ENCODE assay signal across 1 cellular context in genomic region chr1:155241069-155241679, GRCh38.
TF ChIP-seq lines count a peak whose summit lies in the region.

No MANE protein-coding gene starts in this region.

TF ChIP-seq in HepG2, 621 proteins besides CTCF, POLR2A, EP300 and RAD21 (continued from another document and continues in another):
- TF ChIP-seq WIZ (CRISPR knock-in tag; IDR thresholded peaks at IDR 0.05) = no peak
- TF ChIP-seq SMAD1 (CRISPR knock-in tag; IDR thresholded peaks at IDR 0.05; ENCODE audit: borderline replicate concordance, low read depth) = no peak
- no peak for TF ChIP-seq THYN1 (CRISPR knock-in tag; IDR thresholded peaks at IDR 0.05; ENCODE audit: borderline replicate concordance, low read depth)
- no peak for TF ChIP-seq ZBTB3 (CRISPR knock-in tag; IDR thresholded peaks at IDR 0.05; ENCODE audit: borderline replicate concordance, low read depth)
- TF ChIP-seq HOXA9 (CRISPR knock-in tag; IDR thresholded peaks at IDR 0.05; ENCODE audit: borderline replicate concordance) = no peak
- peak; percentile 51; the same call in 1 of the 2 replicates for TF ChIP-seq SPEN (CRISPR knock-in tag; IDR thresholded peaks at IDR 0.05; ENCODE audit: low read depth)
- no peak for TF ChIP-seq FOXP4 (CRISPR knock-in tag; IDR thresholded peaks at IDR 0.05)
- no peak for TF ChIP-seq ZNF530 (CRISPR knock-in tag; IDR thresholded peaks at IDR 0.05; ENCODE audit: low read depth)
- TF ChIP-seq CREB1 (IDR thresholded peaks at IDR 0.05) = peak; percentile 73
- TF ChIP-seq CREB1 (CRISPR knock-in tag; IDR thresholded peaks at IDR 0.05) = peak; percentile 77
- TF ChIP-seq, protein P1, sequence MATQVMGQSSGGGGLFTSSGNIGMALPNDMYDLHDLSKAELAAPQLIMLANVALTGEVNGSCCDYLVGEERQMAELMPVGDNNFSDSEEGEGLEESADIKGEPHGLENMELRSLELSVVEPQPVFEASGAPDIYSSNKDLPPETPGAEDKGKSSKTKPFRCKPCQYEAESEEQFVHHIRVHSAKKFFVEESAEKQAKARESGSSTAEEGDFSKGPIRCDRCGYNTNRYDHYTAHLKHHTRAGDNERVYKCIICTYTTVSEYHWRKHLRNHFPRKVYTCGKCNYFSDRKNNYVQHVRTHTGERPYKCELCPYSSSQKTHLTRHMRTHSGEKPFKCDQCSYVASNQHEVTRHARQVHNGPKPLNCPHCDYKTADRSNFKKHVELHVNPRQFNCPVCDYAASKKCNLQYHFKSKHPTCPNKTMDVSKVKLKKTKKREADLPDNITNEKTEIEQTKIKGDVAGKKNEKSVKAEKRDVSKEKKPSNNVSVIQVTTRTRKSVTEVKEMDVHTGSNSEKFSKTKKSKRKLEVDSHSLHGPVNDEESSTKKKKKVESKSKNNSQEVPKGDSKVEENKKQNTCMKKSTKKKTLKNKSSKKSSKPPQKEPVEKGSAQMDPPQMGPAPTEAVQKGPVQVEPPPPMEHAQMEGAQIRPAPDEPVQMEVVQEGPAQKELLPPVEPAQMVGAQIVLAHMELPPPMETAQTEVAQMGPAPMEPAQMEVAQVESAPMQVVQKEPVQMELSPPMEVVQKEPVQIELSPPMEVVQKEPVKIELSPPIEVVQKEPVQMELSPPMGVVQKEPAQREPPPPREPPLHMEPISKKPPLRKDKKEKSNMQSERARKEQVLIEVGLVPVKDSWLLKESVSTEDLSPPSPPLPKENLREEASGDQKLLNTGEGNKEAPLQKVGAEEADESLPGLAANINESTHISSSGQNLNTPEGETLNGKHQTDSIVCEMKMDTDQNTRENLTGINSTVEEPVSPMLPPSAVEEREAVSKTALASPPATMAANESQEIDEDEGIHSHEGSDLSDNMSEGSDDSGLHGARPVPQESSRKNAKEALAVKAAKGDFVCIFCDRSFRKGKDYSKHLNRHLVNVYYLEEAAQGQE (IDR thresholded peaks at IDR 0.05; ENCODE audit: borderline replicate concordance in 1 of 2, low read depth in 1 of 2, low read length in 2 of 2) = no peak
- TF ChIP-seq ZZZ3 (CRISPR knock-in tag; IDR thresholded peaks at IDR 0.05; ENCODE audit: borderline replicate concordance) = no peak; the same call in 1 of the 2 replicates
- TF ChIP-seq NR1H2 (CRISPR knock-in tag; IDR thresholded peaks at IDR 0.05; ENCODE audit: borderline replicate concordance, low read depth) = no peak
- no peak for TF ChIP-seq ZNF639 (CRISPR knock-in tag; conservative IDR thresholded peaks at IDR 0.05)
- TF ChIP-seq NCOA2 (CRISPR knock-in tag; IDR thresholded peaks at IDR 0.05) = 0 out of 2 replicates have a peak, but pooled peaks have one; percentile 14
- no peak for TF ChIP-seq ZNF572 (CRISPR knock-in tag; IDR thresholded peaks at IDR 0.05)
- TF ChIP-seq U2AF2 (IDR thresholded peaks at IDR 0.05; ENCODE audit: low read depth, low read length) = no peak
- TF ChIP-seq ZNF143 (CRISPR knock-in tag; IDR thresholded peaks at IDR 0.05) = peak; percentile 68; the same call in 1 of the 2 replicates
- TF ChIP-seq TCF12 (IDR thresholded peaks at IDR 0.05) = no peak
- no peak for TF ChIP-seq TCF12 (CRISPR knock-in tag; IDR thresholded peaks at IDR 0.05)
- peak; percentile 88; the same call in 1 of the 2 replicates for TF ChIP-seq ETV5 (CRISPR knock-in tag; IDR thresholded peaks at IDR 0.05; ENCODE audit: borderline replicate concordance)
- TF ChIP-seq, protein P2, sequence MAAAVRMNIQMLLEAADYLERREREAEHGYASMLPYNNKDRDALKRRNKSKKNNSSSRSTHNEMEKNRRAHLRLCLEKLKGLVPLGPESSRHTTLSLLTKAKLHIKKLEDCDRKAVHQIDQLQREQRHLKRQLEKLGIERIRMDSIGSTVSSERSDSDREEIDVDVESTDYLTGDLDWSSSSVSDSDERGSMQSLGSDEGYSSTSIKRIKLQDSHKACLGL (CRISPR knock-in tag; IDR thresholded peaks at IDR 0.05) = no peak
- TF ChIP-seq, protein P3, sequence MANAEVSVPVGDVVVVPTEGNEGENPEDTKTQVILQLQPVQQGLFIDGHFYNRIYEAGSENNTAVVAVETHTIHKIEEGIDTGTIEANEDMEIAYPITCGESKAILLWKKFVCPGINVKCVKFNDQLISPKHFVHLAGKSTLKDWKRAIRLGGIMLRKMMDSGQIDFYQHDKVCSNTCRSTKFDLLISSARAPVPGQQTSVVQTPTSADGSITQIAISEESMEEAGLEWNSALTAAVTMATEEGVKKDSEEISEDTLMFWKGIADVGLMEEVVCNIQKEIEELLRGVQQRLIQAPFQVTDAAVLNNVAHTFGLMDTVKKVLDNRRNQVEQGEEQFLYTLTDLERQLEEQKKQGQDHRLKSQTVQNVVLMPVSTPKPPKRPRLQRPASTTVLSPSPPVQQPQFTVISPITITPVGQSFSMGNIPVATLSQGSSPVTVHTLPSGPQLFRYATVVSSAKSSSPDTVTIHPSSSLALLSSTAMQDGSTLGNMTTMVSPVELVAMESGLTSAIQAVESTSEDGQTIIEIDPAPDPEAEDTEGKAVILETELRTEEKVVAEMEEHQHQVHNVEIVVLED (CRISPR knock-in tag; IDR thresholded peaks at IDR 0.05; ENCODE audit: borderline replicate concordance) = peak; percentile 51; the same call in 1 of the 2 replicates
- TF ChIP-seq NR2F6 (IDR thresholded peaks at IDR 0.05) = no peak
- TF ChIP-seq NR2F6 (CRISPR knock-in tag; IDR thresholded peaks at IDR 0.05) = no peak
- TF ChIP-seq ETS1 (CRISPR knock-in tag; IDR thresholded peaks at IDR 0.05) = no peak
- TF ChIP-seq, protein P4, sequence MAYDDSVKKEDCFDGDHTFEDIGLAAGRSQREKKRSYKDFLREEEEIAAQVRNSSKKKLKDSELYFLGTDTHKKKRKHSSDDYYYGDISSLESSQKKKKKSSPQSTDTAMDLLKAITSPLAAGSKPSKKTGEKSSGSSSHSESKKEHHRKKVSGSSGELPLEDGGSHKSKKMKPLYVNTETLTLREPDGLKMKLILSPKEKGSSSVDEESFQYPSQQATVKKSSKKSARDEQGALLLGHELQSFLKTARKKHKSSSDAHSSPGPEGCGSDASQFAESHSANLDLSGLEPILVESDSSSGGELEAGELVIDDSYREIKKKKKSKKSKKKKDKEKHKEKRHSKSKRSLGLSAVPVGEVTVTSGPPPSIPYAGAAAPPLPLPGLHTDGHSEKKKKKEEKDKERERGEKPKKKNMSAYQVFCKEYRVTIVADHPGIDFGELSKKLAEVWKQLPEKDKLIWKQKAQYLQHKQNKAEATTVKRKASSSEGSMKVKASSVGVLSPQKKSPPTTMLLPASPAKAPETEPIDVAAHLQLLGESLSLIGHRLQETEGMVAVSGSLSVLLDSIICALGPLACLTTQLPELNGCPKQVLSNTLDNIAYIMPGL (CRISPR knock-in tag; IDR thresholded peaks at IDR 0.05; ENCODE audit: borderline replicate concordance in 1 of 2, low read depth in 1 of 2) = no peak
- TF ChIP-seq PHF21A (CRISPR knock-in tag; IDR thresholded peaks at IDR 0.05) = peak; percentile 58; the same call in 1 of the 2 replicates
- 0 out of 2 replicates have a peak, but pooled peaks have one; percentile 51 for TF ChIP-seq MIER3 (CRISPR knock-in tag; IDR thresholded peaks at IDR 0.05; ENCODE audit: borderline replicate concordance)
- no peak for TF ChIP-seq MAZ (IDR thresholded peaks at IDR 0.05; ENCODE audit: borderline replicate concordance, low read depth, low read length)
- no peak for TF ChIP-seq MAZ (CRISPR knock-in tag; IDR thresholded peaks at IDR 0.05; ENCODE audit: low read depth)
- no peak for TF ChIP-seq E2F2 (CRISPR knock-in tag; IDR thresholded peaks at IDR 0.05; ENCODE audit: borderline replicate concordance)
- no peak for TF ChIP-seq TCF7L2 (IDR thresholded peaks at IDR 0.05; ENCODE audit: low read depth, low read length)
- TF ChIP-seq ZNF160 (CRISPR knock-in tag; IDR thresholded peaks at IDR 0.05) = no peak
- TF ChIP-seq, protein P5, sequence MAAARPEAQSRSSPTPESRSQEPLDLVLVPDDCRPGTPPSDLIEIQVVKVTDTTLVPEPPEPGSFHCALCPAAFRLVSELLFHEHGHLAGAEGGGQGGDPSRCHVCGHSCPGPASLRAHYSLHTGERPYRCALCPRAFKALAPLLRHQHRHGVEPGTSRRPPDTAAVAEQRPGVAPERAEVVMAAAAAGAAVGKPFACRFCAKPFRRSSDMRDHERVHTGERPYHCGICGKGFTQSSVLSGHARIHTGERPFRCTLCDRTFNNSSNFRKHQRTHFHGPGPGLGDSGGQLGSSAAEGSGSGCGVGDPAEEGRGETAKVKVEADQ (CRISPR knock-in tag; IDR thresholded peaks at IDR 0.05; ENCODE audit: borderline replicate concordance) = no peak
- TF ChIP-seq ZNF775 (CRISPR knock-in tag; IDR thresholded peaks at IDR 0.05; ENCODE audit: borderline replicate concordance) = no peak
- TF ChIP-seq EHMT2 (IDR thresholded peaks at IDR 0.05; ENCODE audit: borderline replicate concordance, low read depth, low read length) = peak; percentile 86; the same call in 1 of the 2 replicates
- 0 out of 2 replicates have a peak, but pooled peaks have one; percentile 50 for TF ChIP-seq ZNF431 (CRISPR knock-in tag; IDR thresholded peaks at IDR 0.05; ENCODE audit: borderline replicate concordance, low read depth)
- no peak for TF ChIP-seq THAP8 (CRISPR knock-in tag; IDR thresholded peaks at IDR 0.05; ENCODE audit: borderline replicate concordance)
- TF ChIP-seq, protein P6, sequence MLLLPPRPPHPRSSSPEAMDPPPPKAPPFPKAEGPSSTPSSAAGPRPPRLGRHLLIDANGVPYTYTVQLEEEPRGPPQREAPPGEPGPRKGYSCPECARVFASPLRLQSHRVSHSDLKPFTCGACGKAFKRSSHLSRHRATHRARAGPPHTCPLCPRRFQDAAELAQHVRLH (CRISPR knock-in tag; IDR thresholded peaks at IDR 0.05; ENCODE audit: borderline replicate concordance, low read depth) = 0 out of 2 replicates have a peak, but pooled peaks have one; percentile 31
- peak; percentile 72 for TF ChIP-seq KMT2B (CRISPR knock-in tag; IDR thresholded peaks at IDR 0.05)
